In the genomic region with DNA sequence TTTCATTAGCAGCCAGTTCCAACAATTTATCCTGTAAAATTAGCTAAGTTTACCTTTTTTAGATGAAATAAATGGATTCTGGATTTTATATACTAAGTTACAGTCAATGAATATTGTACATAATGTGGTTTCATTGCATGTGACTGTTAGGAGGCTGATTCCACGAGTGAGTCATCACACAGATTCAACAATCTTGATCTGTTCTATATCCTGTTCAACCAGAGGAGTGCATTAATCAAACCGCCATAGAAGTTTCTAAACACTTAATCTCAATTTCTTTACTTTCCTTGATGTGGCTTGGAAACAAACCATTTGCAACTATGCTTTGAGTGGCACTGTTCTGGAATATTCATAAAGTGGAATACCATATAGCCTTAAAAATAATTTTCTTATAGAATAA, we compare ENCODE assay signal across 11 cellular contexts. TPM values are rescaled to one million over a fixed set of nuclear protein-coding genes. Genes with fewer than 3 reads are reported as not detected.
DNase-seq lines count a peak whose midpoint lies in the region; ATAC-seq, FAIRE-seq and TF ChIP-seq lines count a peak whose summit lies in the region.
"Had no signal": no experiment of that assay in that cellular context is flagged by ENCODE, and none has a peak within 500 bp of the region (broad histone marks: within the 10 kb centered on the region; RNA-seq: fewer than 3 reads in every experiment).

No MANE protein-coding gene starts in this region.

- no peaks in the 10 kb centered on the region for H3K27me3 ChIP-seq in adipocyte (replicated peaks; ENCODE audit: control insufficient read depth, insufficient read depth, low read length)

- DNase-seq in CD1c-positive myeloid dendritic cell (ENCODE audit: extremely low spot score) (peak; percentile 26), HTR-8/SVneo (ENCODE audit: insufficient read length, low spot score) (peak; percentile 77), adipocyte (ENCODE audit: low read depth) (peak; percentile 69), left colon (no peak), omental fat pad (ENCODE audit: low spot score) (no peak), frontal cortex (ENCODE audit: low spot score in 2 of 2) (no peak)
- DNase-seq: activated B cell treated with CpG ODN at 0.5 μM for 24 hours, endodermal cell, NCI-H2029 treated with DMSO at 0.1 percent for 48 hours had no signal

- H3K9me3 ChIP-seq in adipocyte (ENCODE audit: control insufficient read depth, low read length) = no peaks in the 10 kb centered on the region

- intact Hi-C loops in left colon (cut with DNase I, micrococcal nuclease) = no loop called here

- FAIRE-seq in HTR-8/SVneo (lab: Jason Lieb, UNC) (no peak), frontal cortex (lab: Jason Lieb, UNC) (no peak)

- H3K36me3 ChIP-seq in adipocyte (ENCODE audit: control insufficient read depth, insufficient read depth, low read length, severe bottlenecking) = peaks cover 14% of the 10 kb centered on the region

- H3K4me3 ChIP-seq in adipocyte (ENCODE audit: low read length) = no peak overlapping the region

- H3K9ac ChIP-seq in adipocyte (ENCODE audit: low read length) = no peak overlapping the region

- peaks cover 8% of the 10 kb centered on the region for H3K4me1 ChIP-seq in adipocyte (ENCODE audit: control insufficient read depth, insufficient read depth, low read length)

- no peak for TF ChIP-seq CTCF in omental fat pad (IDR thresholded peaks at IDR 0.05)

- ATAC-seq in left colon = peak; percentile 84
- ATAC-seq in HG02938 (IDR thresholded peaks at IDR 0.05; ENCODE audit: unreplicated experiment) = no peak
- ATAC-seq in GM21529 (IDR thresholded peaks at IDR 0.05; ENCODE audit: unreplicated experiment) = no peak
- no peak for ATAC-seq in omental fat pad (ENCODE audit: low FRiP score)

RNA-seq across cellular contexts. Expression of gene DNAJC13, which starts 15.3 kb away (rescaled TPM):
- total RNA-seq in left colon = 10 to 100 TPM; 47.9 to 49.4 TPM
- 10 to 100 TPM; 30.2 to 60.2 (median 47.0) TPM for total RNA-seq in omental fat pad
- 71.3 TPM for total RNA-seq in frontal cortex

Comparison
In these comparisons a context has a peak if more than half of its experiments do, and no peak if none do; other contexts are left out.
1. DNase-seq: peak in CD1c-positive myeloid dendritic cell (single experiment), HTR-8/SVneo (single experiment) and adipocyte (single experiment); none in left colon (0 of 2), omental fat pad (single experiment) and frontal cortex (0 of 2).